Comparison of ENCODE assay signal across 1 cellular context in the genomic region with DNA sequence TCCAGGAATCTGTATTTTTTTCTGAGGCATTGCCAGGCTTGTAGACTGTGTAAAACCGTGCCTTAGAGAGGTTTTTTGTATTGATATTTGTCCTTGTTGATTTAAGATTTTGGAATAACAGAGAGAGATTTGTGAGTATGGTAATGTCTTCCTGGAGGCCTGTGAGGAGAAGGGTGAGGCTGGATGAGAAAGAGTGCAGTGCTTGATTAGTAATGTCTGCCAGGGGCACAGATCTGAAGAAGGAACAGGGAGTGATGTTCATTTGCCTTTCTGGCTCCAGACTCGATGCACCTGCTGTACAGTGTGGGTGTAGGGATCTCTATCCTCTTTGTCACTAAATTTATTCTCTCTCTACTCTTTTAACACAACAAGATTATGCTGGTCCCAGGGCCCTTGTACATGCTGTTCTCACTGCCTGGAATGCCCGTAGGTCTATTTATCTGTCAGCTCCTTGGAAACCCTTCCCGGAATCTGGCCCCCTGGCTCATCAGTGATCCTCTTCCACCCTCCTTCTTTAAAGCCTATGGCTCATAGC.
TF ChIP-seq lines count a peak whose summit lies in the region.

No MANE protein-coding gene starts in this region.

TF ChIP-seq in HEK293, 187 proteins besides CTCF, POLR2A, EP300 and RAD21 (continued from another document):
- no peak for TF ChIP-seq ZNF513 (tag by site-specific recombination; IDR thresholded peaks at IDR 0.05)
- TF ChIP-seq ZNF19 (tag by site-specific recombination; IDR thresholded peaks at IDR 0.05; ENCODE audit: low read depth): no peak
- TF ChIP-seq ZNF23 (tag by site-specific recombination; IDR thresholded peaks at IDR 0.05; ENCODE audit: borderline replicate concordance): peak; percentile 97
- no peak for TF ChIP-seq HOXC10 (CRISPR knock-in tag; IDR thresholded peaks at IDR 0.05)
- no peak for TF ChIP-seq ZNF837 (tag by site-specific recombination; IDR thresholded peaks at IDR 0.05)
- TF ChIP-seq ZNF654 (tag by site-specific recombination; IDR thresholded peaks at IDR 0.05; ENCODE audit: low read depth): no peak
- peak; percentile 91 for TF ChIP-seq ZBTB17 (tag by site-specific recombination; IDR thresholded peaks at IDR 0.05)
- TF ChIP-seq ZNF623 (tag by site-specific recombination; IDR thresholded peaks at IDR 0.05): 0 out of 2 replicates have a peak, but pooled peaks have one; percentile 20
- TF ChIP-seq, protein P1, sequence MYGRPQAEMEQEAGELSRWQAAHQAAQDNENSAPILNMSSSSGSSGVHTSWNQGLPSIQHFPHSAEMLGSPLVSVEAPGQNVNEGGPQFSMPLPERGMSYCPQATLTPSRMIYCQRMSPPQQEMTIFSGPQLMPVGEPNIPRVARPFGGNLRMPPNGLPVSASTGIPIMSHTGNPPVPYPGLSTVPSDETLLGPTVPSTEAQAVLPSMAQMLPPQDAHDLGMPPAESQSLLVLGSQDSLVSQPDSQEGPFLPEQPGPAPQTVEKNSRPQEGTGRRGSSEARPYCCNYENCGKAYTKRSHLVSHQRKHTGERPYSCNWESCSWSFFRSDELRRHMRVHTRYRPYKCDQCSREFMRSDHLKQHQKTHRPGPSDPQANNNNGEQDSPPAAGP (tag by site-specific recombination; IDR thresholded peaks at IDR 0.05): no peak
